Comparison of ENCODE assay signal across 8 cellular contexts in genomic region chr12:131928080-131928764, GRCh38. TPM values are rescaled to one million over a fixed set of nuclear protein-coding genes. Genes with fewer than 3 reads are reported as not detected.
DNase-seq lines count a peak whose midpoint lies in the region; ATAC-seq, FAIRE-seq and TF ChIP-seq lines count a peak whose summit lies in the region.

No MANE protein-coding gene starts in this region.

- H3K27me3 Mint-ChIP-seq in activated T-cell treated with anti-CD3 and anti-CD28 coated beads, Interleukin-2, amount 50 U/mL, for 4 hours (ENCODE audit: low read depth) = no peaks in the 10 kb centered on the region

- no peaks in the 10 kb centered on the region for H3K4me1 ChIP-seq in right cardiac atrium (ENCODE audit: control insufficient read depth, insufficient read depth, low read length)
- H3K4me1 ChIP-seq in spleen = peaks cover 20 to 73% (median 42%) of the 10 kb centered on the region in 6 donors

- H3K4me1 Mint-ChIP-seq in activated T-cell treated with anti-CD3 and anti-CD28 coated beads, Interleukin-2, amount 50 U/mL, for 4 hours (ENCODE audit: low read depth) = peaks cover 19% of the 10 kb centered on the region

- TF ChIP-seq POLR2A in GM12891 (IDR thresholded peaks at IDR 0.05; ENCODE audit: low read depth, low read length) (no peak), spleen (IDR thresholded peaks at IDR 0.05) (no peak)

- peak; percentile 20 for FAIRE-seq in GM12891 (lab: Jason Lieb, UNC)

- peaks cover 0 to 26% (median 18%) of the 10 kb centered on the region in 6 donors for H3K36me3 ChIP-seq in spleen

- ATAC-seq in HG03095 (IDR thresholded peaks at IDR 0.05; ENCODE audit: unreplicated experiment) (peak; percentile 1), right cardiac atrium (peak; percentile 1 to 46)
- peak; percentile 6 to 11 for ATAC-seq in activated T-cell treated with anti-CD3 and anti-CD28 coated beads, Interleukin-2, amount 50 U/mL, for 4 hours

- H3K9me3 ChIP-seq in right cardiac atrium (ENCODE audit: control insufficient read depth, low read length) (no peaks in the 10 kb centered on the region), spleen (no peaks in the 10 kb centered on the region)

- H3K27ac ChIP-seq in right cardiac atrium (ENCODE audit: low read length) (no peak overlapping the region), spleen (peak overlapping the region; percentile 86 to 96 (median 92))

- intact Hi-C loops in right cardiac atrium (cut with DNase I) (loop anchor here in 1 of 4 donors (5.0 kb wide), 1 partner anchor 36 kb away; the partner anchor contains the start of gene ULK1), spleen (cut with DNase I; ENCODE audit: low total_unique reads) (no loop called here)

- DNase-seq in GM12891 (ENCODE audit: insufficient read length, low spot score) (no peak), right cardiac atrium (peak in 2 of 3 donors; percentile 71 to 72), spleen (no peak), NCI-H1105 (lab: John Stamatoyannopoulos, UW) (no peak), SIG-M5 (lab: John Stamatoyannopoulos, UW) (no peak), D341Med (ENCODE audit: low spot score) (no peak)
- DNase-seq in activated T-cell treated with anti-CD3 and anti-CD28 coated beads, Interleukin-2, amount 50 U/mL, for 4 hours = no peak

- H3K27me3 ChIP-seq in right cardiac atrium (ENCODE audit: control insufficient read depth, insufficient read depth) (no peaks in the 10 kb centered on the region), spleen (replicated peaks in 1 of 7) (no peaks in the 10 kb centered on the region)

- 34% methylated on average over 37 of the region's 37 CpGs for WGBS in right cardiac atrium
- WGBS in spleen, 5 donors = 27 to 32% (median 29%) methylated on average over 34 to 37 of the region's 37 CpGs

- no peak for TF ChIP-seq CTCF in spleen (IDR thresholded peaks at IDR 0.05 in 8 of 11, conservative IDR thresholded peaks at IDR 0.05 in 3 of 11)

- H3K9me3 Mint-ChIP-seq in activated T-cell treated with anti-CD3 and anti-CD28 coated beads, Interleukin-2, amount 50 U/mL, for 4 hours = no peaks in the 10 kb centered on the region

- H3K4me3 Mint-ChIP-seq in activated T-cell treated with anti-CD3 and anti-CD28 coated beads, Interleukin-2, amount 50 U/mL, for 4 hours = peak overlapping the region; percentile 85

- H3K4me3 ChIP-seq in right cardiac atrium (ENCODE audit: low read length) (peak overlapping the region; percentile 60), spleen (peak overlapping the region; percentile 62 to 96 (median 84))

- H3K36me3 Mint-ChIP-seq in activated T-cell treated with anti-CD3 and anti-CD28 coated beads, Interleukin-2, amount 50 U/mL, for 4 hours (ENCODE audit: insufficient read depth) = peaks cover 12% of the 10 kb centered on the region

TF ChIP-seq in GM12891, 5 proteins besides CTCF, POLR2A, EP300 and RAD21:
- peak; percentile 43 for TF ChIP-seq PAX5 (IDR thresholded peaks at IDR 0.05; ENCODE audit: insufficient read depth, low read length, severe bottlenecking)
- no peak for TF ChIP-seq POLR2AphosphoS5 (IDR thresholded peaks at IDR 0.05; ENCODE audit: low read depth, low read length)

RNA-seq across cellular contexts. Expression of gene PUS1, which starts 0.9 kb away (rescaled TPM):
- 19.9 TPM for polyA plus RNA-seq in GM12891 (2012; ENCODE audit: low read depth, missing spikeins)
- total RNA-seq in activated T-cell treated with anti-CD3 and anti-CD28 coated beads, Interleukin-2, amount 50 U/mL, for 4 hours = 100 to 1,000 TPM; 132 to 157 (median 155) TPM
- total RNA-seq in right cardiac atrium (10 to 100 TPM in 1 of 4 donors, 1 to 10 TPM in 3; 7.2 to 13.7 (median 7.9) TPM), spleen (10 to 100 TPM; 16.0 to 42.7 (median 23.3) TPM)
- polyA plus RNA-seq in right cardiac atrium (7.2 TPM), spleen (10 to 100 TPM; 30.0 to 46.5 (median 41.3) TPM)

RNA-seq across cellular contexts. Expression of gene EP400, which starts 21.5 kb away (rescaled TPM):
- 12.5 TPM for polyA plus RNA-seq in GM12891 (2012; ENCODE audit: low read depth, missing spikeins)
- total RNA-seq in activated T-cell treated with anti-CD3 and anti-CD28 coated beads, Interleukin-2, amount 50 U/mL, for 4 hours = 10 to 100 TPM; 53.3 to 57.2 (median 56.9) TPM
- total RNA-seq in right cardiac atrium (10 to 100 TPM; 15.5 to 21.6 (median 18.1) TPM), spleen (10 to 100 TPM; 41.1 to 70.2 (median 48.3) TPM)
- polyA plus RNA-seq in right cardiac atrium (10.1 TPM), spleen (10 to 100 TPM; 11.8 to 20.8 (median 17.5) TPM)

RNA-seq across cellular contexts. Expression of gene ULK1, which starts 33.8 kb away (rescaled TPM):
- polyA plus RNA-seq in GM12891 (2012; ENCODE audit: low read depth, missing spikeins) = 5.8 TPM
- 10 to 100 TPM; 16.3 to 17.9 (median 16.7) TPM for total RNA-seq in activated T-cell treated with anti-CD3 and anti-CD28 coated beads, Interleukin-2, amount 50 U/mL, for 4 hours
- 10 to 100 TPM; 33.4 to 51.3 (median 48.0) TPM for total RNA-seq in right cardiac atrium
- polyA plus RNA-seq in right cardiac atrium = 29.4 TPM
- 10 to 100 TPM; 30.2 to 60.7 (median 55.0) TPM for total RNA-seq in spleen
- polyA plus RNA-seq in spleen = 10 to 100 TPM in 2 of 3 donors, 1 to 10 TPM in 1; 9.9 to 35.1 (median 25.3) TPM

Comparison
In these comparisons a context has a peak if more than half of its experiments do, and no peak if none do; other contexts are left out.
1. DNase-seq: peak in right cardiac atrium (2 of 3); none in GM12891 (single experiment), activated T-cell treated with anti-CD3 and anti-CD28 coated beads, Interleukin-2, amount 50 U/mL, for 4 hours (single experiment), spleen (single experiment), NCI-H1105 (single experiment), SIG-M5 (single experiment) and D341Med (single experiment).
2. Peak in every context shown above with its lines, with median percentiles within 50 percentile points of each other: ATAC-seq.